8 cellular contexts compared by ENCODE assay signal in the genomic region with DNA sequence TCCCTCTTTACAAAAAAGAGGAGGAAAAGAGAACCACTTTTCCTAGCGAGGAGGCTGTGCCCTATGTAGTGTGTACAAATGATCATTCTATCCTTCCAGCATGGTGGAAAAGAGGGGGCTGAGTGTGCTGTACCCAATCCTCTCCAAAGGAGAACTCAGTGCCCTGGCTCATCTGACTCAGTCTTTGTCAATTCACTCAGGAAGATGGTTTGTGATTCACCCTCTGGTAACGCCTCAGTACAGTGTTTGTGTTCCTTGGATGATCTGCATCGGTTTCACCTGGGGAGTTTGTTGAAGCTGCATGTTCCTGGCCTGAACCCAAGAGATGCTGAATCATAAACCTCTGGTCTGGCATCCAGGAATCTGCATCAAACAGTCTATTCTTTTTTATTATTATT. TPM values are rescaled to one million over a fixed set of nuclear protein-coding genes. Genes with fewer than 3 reads are reported as not detected.
DNase-seq lines count a peak whose midpoint lies in the region; TF ChIP-seq lines count a peak whose summit lies in the region.

No MANE protein-coding gene starts in this region.

- H3K4me1 ChIP-seq in sigmoid colon: peaks cover 0 to 11% (median 7%) of the 10 kb centered on the region in 4 donors
- peaks cover 0 to 9% (median 2%) of the 10 kb centered on the region in 6 donors for H3K4me1 ChIP-seq in spleen

- no peak for TF ChIP-seq POLR2A in sigmoid colon (IDR thresholded peaks at IDR 0.05)
- no peak for TF ChIP-seq POLR2A in spleen (IDR thresholded peaks at IDR 0.05)

- WGBS in sigmoid colon, 2 donors: 23 to 50% methylated on average over 3 of the region's 3 CpGs
- 50 to 78% (median 58%) methylated on average over 3 of the region's 3 CpGs for WGBS in spleen, 5 donors

- no peaks in the 10 kb centered on the region for H3K27me3 ChIP-seq in sigmoid colon
- peaks cover 0 to 4% (median 0%) of the 10 kb centered on the region in 7 donors for H3K27me3 ChIP-seq in spleen (replicated peaks in 1 of 7)

- intact Hi-C loops in sigmoid colon (cut with DNase I): loop anchor here (2.0 to 10.0 kb wide), 2 partner anchors 610 to 720 kb away; no protein-coding TSS in a partner anchor
- intact Hi-C loops in spleen (cut with DNase I; ENCODE audit: low total_unique reads): loop anchor here (5.0 to 10.0 kb wide), 2 partner anchors 500 to 1208 kb away; no protein-coding TSS in a partner anchor

- H3K4me3 ChIP-seq in coronary artery (peak overlapping the region; percentile 18), sigmoid colon (peak overlapping the region in 1 of 4 donors; percentile 21), spleen (no peak overlapping the region)

- peak; percentile 86 for DNase-seq in EH (ENCODE audit: low read depth)
- peak; percentile 63 for DNase-seq in LoVo (ENCODE audit: low spot score)
- no peak for DNase-seq in coronary artery (ENCODE audit: low spot score)
- peak in 43 of 56 donors; percentile 10 to 76 (median 45) for DNase-seq in nucleus accumbens (lab: John Stamatoyannopoulos, UW)
- DNase-seq in NCI-H526 treated with DMSO at 0.1 percent for 48 hours (lab: John Stamatoyannopoulos, UW): no peak
- no peak for DNase-seq in sigmoid colon
- DNase-seq in OCI-M1 (lab: John Stamatoyannopoulos, UW): no peak
- no peak for DNase-seq in spleen

- TF ChIP-seq CTCF in coronary artery (IDR thresholded peaks at IDR 0.05): no peak
- TF ChIP-seq CTCF in sigmoid colon (IDR thresholded peaks at IDR 0.05): no peak
- no peak for TF ChIP-seq CTCF in spleen (IDR thresholded peaks at IDR 0.05 in 8 of 11, conservative IDR thresholded peaks at IDR 0.05 in 3 of 11)

- TF ChIP-seq EP300 in sigmoid colon (IDR thresholded peaks at IDR 0.05): no peak

- H3K9me3 ChIP-seq in sigmoid colon (no peaks in the 10 kb centered on the region), spleen (no peaks in the 10 kb centered on the region)

- H3K27ac ChIP-seq in coronary artery (no peak overlapping the region), sigmoid colon (peak overlapping the region in 2 of 4 donors; percentile 44 to 69), spleen (no peak overlapping the region)

- H3K36me3 ChIP-seq in sigmoid colon (no peaks in the 10 kb centered on the region), spleen (no peaks in the 10 kb centered on the region)

RNA-seq across cellular contexts. Expression of a gene that starts 18.3 kb away (rescaled TPM):
- total RNA-seq in sigmoid colon: 10 to 100 TPM; 11.1 to 20.2 (median 15.0) TPM
- 1 to 10 TPM in 2 of 3 donors, under 1 TPM in 1; 0.23 to 1.5 (median 1.2) TPM for polyA plus RNA-seq in sigmoid colon
- 1 to 10 TPM in 1 of 7 donors, under 1 TPM in 5, not detected in 1; 0.42 to 1.3 (median 0.52) TPM for total RNA-seq in spleen
- polyA plus RNA-seq in spleen: under 1 TPM; 0.42 to 0.65 (median 0.63) TPM

Comparison
In these comparisons a context has a peak if more than half of its experiments do, and no peak if none do; other contexts are left out.
1. DNase-seq: peak in EH (single experiment), LoVo (single experiment) and nucleus accumbens (43 of 56); none in coronary artery (single experiment), NCI-H526 treated with DMSO at 0.1 percent for 48 hours (single experiment), sigmoid colon (single experiment), OCI-M1 (single experiment) and spleen (single experiment).
2. RNA of a gene that starts 18.3 kb away (total RNA-seq): 11.1 to 20.2 TPM in sigmoid colon; 0.42 to 1.3 TPM in spleen; every median in the first group is over 4 times any median in the second.